10 cellular contexts compared by ENCODE assay signal in the genomic region with DNA sequence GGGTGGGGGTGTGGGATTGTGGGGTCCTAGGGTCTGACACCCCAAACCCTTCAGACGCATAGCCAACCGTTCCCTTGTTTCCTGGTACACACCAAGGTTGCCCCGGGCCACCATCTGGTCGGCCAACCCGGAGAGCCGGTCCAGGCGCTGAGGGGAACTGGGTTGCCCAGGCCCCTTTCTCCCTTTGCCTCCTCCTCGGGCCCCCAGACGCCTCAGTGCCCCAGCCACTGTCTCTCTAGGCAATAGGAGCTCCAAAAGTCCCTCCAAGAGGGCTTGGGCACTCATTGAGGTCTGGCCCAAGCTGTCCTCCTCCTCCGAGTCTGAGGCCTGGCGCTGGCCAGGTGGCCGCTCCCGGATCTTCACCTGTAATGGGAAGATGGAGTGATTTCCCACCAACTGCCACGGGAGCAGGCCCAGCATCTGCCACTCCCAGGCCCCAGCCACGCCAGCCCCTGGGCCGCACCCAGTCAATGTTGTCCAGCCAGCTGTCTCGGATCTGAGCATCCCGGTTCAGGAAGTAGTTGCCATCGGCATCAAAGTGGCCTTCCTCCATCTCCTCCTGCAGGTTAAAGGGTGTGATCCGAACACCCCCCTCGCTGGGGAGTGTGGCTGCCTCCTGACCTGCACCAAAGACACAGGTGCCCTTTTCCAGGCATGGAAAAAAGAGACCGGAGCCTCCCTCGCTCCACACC. TPM values are rescaled to one million over a fixed set of nuclear protein-coding genes. Genes with fewer than 3 reads are reported as not detected.
DNase-seq lines count a peak whose midpoint lies in the region; ATAC-seq and TF ChIP-seq lines count a peak whose summit lies in the region.
"Had no signal": no experiment of that assay in that cellular context is flagged by ENCODE, and none has a peak within 500 bp of the region (broad histone marks: within the 10 kb centered on the region; RNA-seq: fewer than 3 reads in every experiment).

No MANE protein-coding gene starts in this region.

- no peak for TF ChIP-seq POLR2A in NB4 (IDR thresholded peaks at IDR 0.05; ENCODE audit: extremely low read depth, insufficient read length)

- no peaks in the 10 kb centered on the region for H3K9me3 Mint-ChIP-seq in effector memory CD8-positive, alpha-beta T cell

- H3K4me3 ChIP-seq in NB4 (ENCODE audit: low read depth, low read length) (peak overlapping the region; percentile 77), neutrophil (ENCODE audit: low read depth in 1 of 2, low read length in 1 of 2) (peak overlapping the region; percentile 73 to 94)

- peak overlapping the region; percentile 92 to 97 for H3K4me3 Mint-ChIP-seq in effector memory CD8-positive, alpha-beta T cell

- no peaks in the 10 kb centered on the region for H3K9me3 ChIP-seq in neutrophil

- H3K36me3 Mint-ChIP-seq in effector memory CD8-positive, alpha-beta T cell (ENCODE audit: insufficient read depth) = peaks cover 51% of the 10 kb centered on the region

- H3K27me3 ChIP-seq in neutrophil = no peaks in the 10 kb centered on the region
- H3K27me3 ChIP-seq: cardiac muscle cell had no signal

- H3K36me3 ChIP-seq in neutrophil = peaks cover 63% of the 10 kb centered on the region

- H3K27me3 Mint-ChIP-seq in effector memory CD8-positive, alpha-beta T cell = no peaks in the 10 kb centered on the region

- peaks cover 25 to 29% of the 10 kb centered on the region in 2 experiments for H3K4me1 ChIP-seq in neutrophil (ENCODE audit: control insufficient read depth in 1 of 2, insufficient read depth in 1 of 2, low read depth in 1 of 2, low read length in 1 of 2)

- TF ChIP-seq CTCF in C4-2B (conservative IDR thresholded peaks at IDR 0.05) (no peak), NB4 (IDR thresholded peaks at IDR 0.05; ENCODE audit: low read depth, low read length) (no peak), neutrophil (IDR thresholded peaks at IDR 0.05) (no peak)

- in situ Hi-C loops in G401 (cut with HindIII; ENCODE audit: low sequenced_read_pairs) = no loop called here

- H3K27ac ChIP-seq in C4-2B (peak overlapping the region; percentile 95), neutrophil (peak overlapping the region; percentile 98)

- ATAC-seq in effector memory CD8-positive, alpha-beta T cell (replicated peaks) = no peak
- ATAC-seq in left colon (no peak), HG03521 (IDR thresholded peaks at IDR 0.05; ENCODE audit: unreplicated experiment) (no peak)

- H3K4me1 Mint-ChIP-seq in effector memory CD8-positive, alpha-beta T cell (ENCODE audit: low read depth in 2 of 2) = peaks cover 48% of the 10 kb centered on the region in 2 donors

- DNase-seq in NB4 (ENCODE audit: low read depth) (no peak), left colon (no peak), G401 (ENCODE audit: low spot score) (no peak), H4 (ENCODE audit: low spot score) (no peak)
- DNase-seq in effector memory CD8-positive, alpha-beta T cell = no peak

- intact Hi-C loops in left colon (cut with DNase I, micrococcal nuclease) = no loop called here

- peak overlapping the region in 1 of 2 donors; percentile 98 for H3K27ac Mint-ChIP-seq in effector memory CD8-positive, alpha-beta T cell

RNA-seq across cellular contexts. Expression of gene CD2BP2, which starts 1.5 kb away (rescaled TPM):
- total RNA-seq in left colon = 10 to 100 TPM; 57.3 to 65.2 TPM
- total RNA-seq in G401 (2014; rRNA removed; shearing (Covaris generic)) = 82.4 and 84.3 TPM in 2 replicates
- 42.7 and 53.6 TPM in 2 replicates for total RNA-seq in H4 (2014; rRNA removed; shearing (Covaris generic))

RNA-seq across cellular contexts. Expression of gene TBC1D10B, which starts 16.7 kb away (rescaled TPM):
- total RNA-seq in left colon = 10 to 100 TPM; 46.2 to 46.4 TPM
- total RNA-seq in G401 (2014; rRNA removed; shearing (Covaris generic)) = 43.3 and 59.8 TPM in 2 replicates
- total RNA-seq in H4 (2014; rRNA removed; shearing (Covaris generic)) = 10.4 and 15.9 TPM in 2 replicates

RNA-seq across cellular contexts. Expression of gene MYL11, which starts 21.0 kb away (rescaled TPM):
- not detected for total RNA-seq in left colon
- total RNA-seq in G401 (2014; rRNA removed; shearing (Covaris generic)) = 0.58 TPM in 1 of 2 replicates, not detected in the other
- not detected in 2 replicates for total RNA-seq in H4 (2014; rRNA removed; shearing (Covaris generic))
- total RNA-seq: cardiac muscle cell, pulmonary artery endothelial cell had no signal

RNA-seq across cellular contexts. Expression of gene SEPTIN1, which starts 28.8 kb away (rescaled TPM):
- total RNA-seq in left colon = 1 to 10 TPM; 3.6 to 5.7 TPM
- 0.10 and 0.86 TPM in 2 replicates for total RNA-seq in G401 (2014; rRNA removed; shearing (Covaris generic))
- total RNA-seq in H4 (2014; rRNA removed; shearing (Covaris generic)) = not detected in 2 replicates

RNA-seq across cellular contexts. Expression of gene ZNF48, which starts 41.6 kb away (rescaled TPM):
- 1 to 10 TPM; 5.6 to 8.4 TPM for total RNA-seq in left colon
- total RNA-seq in G401 (2014; rRNA removed; shearing (Covaris generic)) = 30.4 and 41.8 TPM in 2 replicates
- total RNA-seq in H4 (2014; rRNA removed; shearing (Covaris generic)) = 4.1 and 7.4 TPM in 2 replicates
